In the genomic region with DNA sequence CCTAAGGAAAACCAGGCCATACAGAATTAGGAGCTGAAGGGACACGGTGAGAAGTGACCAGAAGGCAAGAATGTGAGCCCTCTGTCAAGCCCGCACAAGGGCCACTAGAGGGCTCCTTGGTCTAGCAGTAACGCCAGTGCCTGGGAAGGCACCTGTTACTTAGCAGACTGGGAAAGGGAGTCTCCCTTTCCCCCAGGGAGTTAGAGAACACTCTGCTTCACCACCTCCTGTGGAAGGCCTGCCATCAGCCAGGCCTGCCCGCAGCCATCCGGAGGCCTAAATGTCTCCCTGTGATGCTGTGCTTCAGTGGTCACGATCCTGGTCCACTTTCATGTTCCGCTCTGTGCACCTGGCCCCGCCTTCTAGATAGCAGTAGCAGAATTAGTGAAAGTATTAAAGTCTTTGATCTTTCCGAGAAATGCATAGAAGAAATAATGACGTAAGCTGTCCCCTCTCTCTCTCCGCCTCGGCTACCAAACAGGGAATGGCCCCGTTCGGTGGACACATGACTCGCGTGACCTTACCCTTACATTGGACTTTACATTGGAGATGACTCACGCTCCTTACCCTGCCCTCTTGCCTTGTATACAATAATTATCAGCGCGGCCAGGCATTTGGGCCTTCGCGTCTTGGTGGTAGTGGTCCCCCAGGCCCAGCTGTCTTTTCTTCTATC, we compare ENCODE assay signal across 8 cellular contexts. TPM values are rescaled to one million over a fixed set of nuclear protein-coding genes. Genes with fewer than 3 reads are reported as not detected.
A peak's percentile ranks its signal among the peaks of the same experiment; 100 is the strongest.
DNase-seq lines count a peak whose midpoint lies in the region; ATAC-seq, FAIRE-seq and TF ChIP-seq lines count a peak whose summit lies in the region.

No MANE protein-coding gene starts in this region.

- no peaks in the 10 kb centered on the region for H3K27me3 ChIP-seq in DND-41 (ENCODE audit: insufficient read depth, low read length, poor library complexity)
- peaks cover 32% of the 10 kb centered on the region for H3K27me3 ChIP-seq in IMR-90 (ENCODE audit: control insufficient read depth, insufficient read depth, low read length)
- no peaks in the 10 kb centered on the region; the same call in 1 of the 2 replicates for H3K27me3 ChIP-seq in Panc1 (ENCODE audit: control insufficient read depth, insufficient read depth, low read length)
- no peaks in the 10 kb centered on the region for H3K27me3 ChIP-seq in right lobe of liver

- DNase-seq in DND-41 (peak; percentile 43), IMR-90 (peak; percentile 48), Panc1 (ENCODE audit: low read depth, low spot score) (no peak), cerebellar cortex (ENCODE audit: low spot score) (peak; percentile 75), right lobe of liver (peak; percentile 63 to 70 (median 70)), urothelium cell line (ENCODE audit: low spot score) (peak; percentile 36), NCI-H446 treated with DMSO at 0.1 percent for 48 hours (lab: John Stamatoyannopoulos, UW) (no peak)

- no peaks in the 10 kb centered on the region for H3K9me1 ChIP-seq in IMR-90 (ENCODE audit: insufficient read depth, low read length)

- H3K79me1 ChIP-seq in IMR-90 (ENCODE audit: low read depth in 1 of 2, low read length in 2 of 2), result no peaks in the 10 kb centered on the region

- POLR2A ChIA-PET in IMR-90 (lab: Charles Lee; ENCODE audit: unreplicated experiment) (no interaction called here), Panc1 (lab: Charles Lee) (interaction anchor here (0.6 kb wide), 1 partner anchor 92 kb away, joined by 3 read pairs; no protein-coding TSS in a partner anchor)

- no peak overlapping the region for H3K56ac ChIP-seq in IMR-90 (ENCODE audit: extremely low read depth, insufficient read depth, low read length)

- H3K9me3 ChIP-seq in DND-41 (ENCODE audit: insufficient read depth, low read length, severe bottlenecking), result no peaks in the 10 kb centered on the region
- H3K9me3 ChIP-seq in IMR-90 (ENCODE audit: control insufficient read depth, insufficient read depth, low read length), result peaks cover 5% of the 10 kb centered on the region
- no peaks in the 10 kb centered on the region; the same call in 1 of the 2 replicates for H3K9me3 ChIP-seq in Panc1 (ENCODE audit: control insufficient read depth, insufficient read depth, low read depth, low read length)
- no peaks in the 10 kb centered on the region for H3K9me3 ChIP-seq in right lobe of liver

- TF ChIP-seq POLR2A in IMR-90 (IDR thresholded peaks at IDR 0.05; ENCODE audit: low read depth, low read length) (no peak), right lobe of liver (IDR thresholded peaks at IDR 0.05) (no peak)

- H3K9ac ChIP-seq in DND-41 (ENCODE audit: low read depth, low read length) (no peak overlapping the region), IMR-90 (ENCODE audit: low read depth, low read length) (no peak overlapping the region)

- no peak overlapping the region for H2BK120ac ChIP-seq in IMR-90 (ENCODE audit: low read depth, low read length)

- peak; percentile 69 for TF ChIP-seq RAD21 in IMR-90 (IDR thresholded peaks at IDR 0.05; ENCODE audit: low read length)

- H3K4ac ChIP-seq in IMR-90 (ENCODE audit: low read depth, low read length), result no peak overlapping the region

- CTCF ChIA-PET in IMR-90 (lab: Yijun Ruan, JAX), result interaction anchor here (1.0 to 1.6 kb wide), 3 partner anchors 10 to 12 kb away, joined by 3 to 9 read pairs (median 3); a partner anchor contains a TSS
- CTCF ChIA-PET in Panc1 (lab: Charles Lee), result interaction anchor here (0.7 to 1.1 kb wide), 3 partner anchors 10 to 219 kb away, joined by 3 to 4 read pairs (median 3); a partner anchor contains a TSS

- H3K4me1 ChIP-seq in DND-41 (ENCODE audit: insufficient read depth, low read length), result no peaks in the 10 kb centered on the region
- H3K4me1 ChIP-seq in IMR-90 (ENCODE audit: control insufficient read depth, insufficient read depth, low read length), result no peaks in the 10 kb centered on the region
- no peaks in the 10 kb centered on the region for H3K4me1 ChIP-seq in Panc1 (ENCODE audit: control insufficient read depth, insufficient read depth, low read length)
- peaks cover 0 to 7% (median 0%) of the 10 kb centered on the region in 4 donors for H3K4me1 ChIP-seq in right lobe of liver

- H4K5ac ChIP-seq in IMR-90 (ENCODE audit: low read depth, low read length), result no peak overlapping the region

- intact Hi-C loops in IMR-90 (cut with micrococcal nuclease) (loop anchor here (5.0 kb wide), 1 partner anchor 84 kb away; no protein-coding TSS in a partner anchor), Panc1 (cut with micrococcal nuclease; ENCODE audit: unreplicated experiment) (no loop called here), right lobe of liver (cut with DNase I) (no loop called here)

- H2AK9ac ChIP-seq in IMR-90 (replicated peaks; ENCODE audit: low read depth, low read length, poor library complexity), result no peak overlapping the region

- no peak overlapping the region for H4K8ac ChIP-seq in IMR-90 (ENCODE audit: low read depth in 2 of 2, low read length in 2 of 2)

- BruUV-seq in IMR-90 (replicated peaks; lab: Mats Ljungman, UMichigan) (no TSS peak), Panc1 (replicated peaks; lab: Mats Ljungman, UMichigan) (no TSS peak)

- H3K27ac ChIP-seq in DND-41 (ENCODE audit: low read length), result no peak overlapping the region
- H3K27ac ChIP-seq in IMR-90 (ENCODE audit: insufficient read depth, low read length), result no peak overlapping the region
- no peak overlapping the region for H3K27ac ChIP-seq in Panc1 (ENCODE audit: low read length)
- H3K27ac ChIP-seq in right lobe of liver, result no peak overlapping the region

- H2AK5ac ChIP-seq in IMR-90 (ENCODE audit: low read depth, low read length), result no peak overlapping the region

- peak; percentile 69 for TF ChIP-seq CTCF in DND-41 (IDR thresholded peaks at IDR 0.05; ENCODE audit: borderline replicate concordance, extremely low read depth, low read length, poor library complexity, severe bottlenecking)
- TF ChIP-seq CTCF in IMR-90 (conservative IDR thresholded peaks at IDR 0.05; ENCODE audit: low read depth, low read length), result peak; percentile 63
- TF ChIP-seq CTCF in Panc1 (IDR thresholded peaks at IDR 0.05), result peak; percentile 96
- TF ChIP-seq CTCF in right lobe of liver (IDR thresholded peaks at IDR 0.05), result peak; percentile 58 to 90 (median 81)

- no peaks in the 10 kb centered on the region for H3K79me2 ChIP-seq in DND-41 (ENCODE audit: insufficient read depth, low read length)

- no peaks in the 10 kb centered on the region for H3K36me3 ChIP-seq in DND-41 (ENCODE audit: insufficient read depth, low read length)
- H3K36me3 ChIP-seq in IMR-90 (ENCODE audit: control insufficient read depth, insufficient read depth, low read length), result no peaks in the 10 kb centered on the region
- H3K36me3 ChIP-seq in Panc1 (ENCODE audit: control insufficient read depth, insufficient read depth, low read length), result no peaks in the 10 kb centered on the region
- no peaks in the 10 kb centered on the region for H3K36me3 ChIP-seq in right lobe of liver

- no peak overlapping the region for H3K14ac ChIP-seq in IMR-90 (replicated peaks; ENCODE audit: low read depth, low read length)

- FAIRE-seq in urothelium cell line (lab: Jason Lieb, UNC), result no peak

- no peak overlapping the region for H3K4me2 ChIP-seq in DND-41 (ENCODE audit: insufficient read depth, low read length)
- no peak overlapping the region for H3K4me2 ChIP-seq in IMR-90 (ENCODE audit: low read depth, low read length)

- no peak overlapping the region for H2BK20ac ChIP-seq in IMR-90 (ENCODE audit: low read depth, low read length)

- WGBS in IMR-90 (ENCODE audit: extremely low coverage in 2 of 2, insufficient read length in 1 of 2), 2 experiments, result 48% methylated on average over 10 of the region's 21 CpGs; no CpG with 5 or more reads in 1 of the 2 experiments
- WGBS in right lobe of liver (ENCODE audit: insufficient coverage, low coverage, low lambda C conversion rate, missing lambda C conversion rate), result 44% methylated on average over 16 of the region's 21 CpGs

- dilution Hi-C loops in IMR-90 (cut with HindIII; ENCODE audit: low sequenced_read_pairs, unreplicated experiment), result no loop called here

- in situ Hi-C loops in IMR-90 (cut with MboI; ENCODE audit: low sequenced_read_pairs), result no loop called here
- in situ Hi-C loops in Panc1 (cut with HindIII; ENCODE audit: low pct_unique_long_range_greater_than_20kb, low sequenced_read_pairs), result no loop called here

- no peak overlapping the region for H4K91ac ChIP-seq in IMR-90 (ENCODE audit: insufficient read depth, low read depth, low read length)

- H2AFZ ChIP-seq in DND-41 (ENCODE audit: low read depth, low read length), result no peak overlapping the region
- H2AFZ ChIP-seq in IMR-90 (replicated peaks; ENCODE audit: low read length, poor library complexity), result no peak overlapping the region

- H2BK15ac ChIP-seq in IMR-90 (ENCODE audit: low read depth, low read length), result no peak overlapping the region

- ATAC-seq in DND-41 (ENCODE audit: insufficient read depth, low read depth) (0 out of 3 replicates have a peak, but pooled peaks have one; percentile 49), IMR-90 (ENCODE audit: low read depth) (peak; percentile 74; the same call in 1 of the 2 replicates), Panc1 (peak; percentile 86), right lobe of liver (peak; percentile 60 to 71 (median 62)), GM18867 (IDR thresholded peaks at IDR 0.05; ENCODE audit: unreplicated experiment) (no peak)

- no peak overlapping the region for H3K23ac ChIP-seq in IMR-90 (ENCODE audit: low read depth, low read length)

- no peak overlapping the region for H2BK5ac ChIP-seq in IMR-90 (ENCODE audit: low read depth, low read length, poor library complexity, severe bottlenecking)

- H4K20me1 ChIP-seq in DND-41 (ENCODE audit: insufficient read depth, low read length) (no peaks in the 10 kb centered on the region), IMR-90 (ENCODE audit: insufficient read depth, low read length) (no peaks in the 10 kb centered on the region)

- H3K4me3 ChIP-seq in DND-41 (ENCODE audit: low read depth in 1 of 2, low read length in 2 of 2), result no peak overlapping the region
- H3K4me3 ChIP-seq in IMR-90 (ENCODE audit: insufficient read depth, low read depth, low read length), result no peak overlapping the region
- H3K4me3 ChIP-seq in Panc1 (ENCODE audit: low read depth in 2 of 2, low read length in 2 of 2), result no peak overlapping the region
- no peak overlapping the region for H3K4me3 ChIP-seq in right lobe of liver

- H3K18ac ChIP-seq in IMR-90 (ENCODE audit: low read depth, low read length), result no peak overlapping the region

RNA-seq across cellular contexts. Expression of a gene that starts 10.7 kb away (rescaled TPM):
- total RNA-seq in IMR-90 (2012; rRNA removed) (947 and 1,000 TPM in 2 replicates), Panc1 (2021; ENCODE audit: unreplicated experiment) (570 TPM), right lobe of liver (10 to 100 TPM; 16.6 to 51.4 (median 32.3) TPM)
- 1,539 and 1,653 TPM in 2 replicates for polyA plus RNA-seq in IMR-90 (2012; rRNA removed)
- 997 and 1,624 TPM in 2 replicates for polyA plus RNA-seq in IMR-90 (2012; cell fraction: cytosol; rRNA removed)
- polyA plus RNA-seq in IMR-90 (2012; cell fraction: nucleus; rRNA removed; ENCODE audit: low replicate concordance), result 354 and 763 TPM in 2 replicates
- 961 TPM for polyA plus RNA-seq in Panc1 (2012; ENCODE audit: insufficient read length)

RNA-seq across cellular contexts. Expression of a gene that starts 33.9 kb away (rescaled TPM):
- total RNA-seq in IMR-90 (2012; rRNA removed), result 119 and 120 TPM in 2 replicates
- polyA plus RNA-seq in IMR-90 (2012; rRNA removed), result 133 and 148 TPM in 2 replicates
- polyA plus RNA-seq in IMR-90 (2012; cell fraction: cytosol; rRNA removed), result 171 and 178 TPM in 2 replicates
- polyA plus RNA-seq in IMR-90 (2012; cell fraction: nucleus; rRNA removed; ENCODE audit: low replicate concordance), result 491 and 899 TPM in 2 replicates
- 281 TPM for total RNA-seq in Panc1 (2021; ENCODE audit: unreplicated experiment)
- 441 TPM for polyA plus RNA-seq in Panc1 (2012; ENCODE audit: insufficient read length)
- total RNA-seq in right lobe of liver, result 100 to 1,000 TPM; 151 to 214 (median 163) TPM

RNA-seq across cellular contexts. Expression of a gene that starts 49.6 kb away (rescaled TPM):
- total RNA-seq in IMR-90 (2012; rRNA removed) (not detected in 2 replicates), Panc1 (2021; ENCODE audit: unreplicated experiment) (not detected), right lobe of liver (not detected)
- not detected in 2 replicates for polyA plus RNA-seq in IMR-90 (2012; rRNA removed)
- polyA plus RNA-seq in IMR-90 (2012; cell fraction: cytosol; rRNA removed), result not detected in 2 replicates
- not detected in 2 replicates for polyA plus RNA-seq in IMR-90 (2012; cell fraction: nucleus; rRNA removed; ENCODE audit: low replicate concordance)
- polyA plus RNA-seq in Panc1 (2012; ENCODE audit: insufficient read length), result not detected

RNA-seq across cellular contexts. Expression of a gene that starts 56.9 kb away (rescaled TPM):
- total RNA-seq in IMR-90 (2012; rRNA removed) (0.83 and 1.4 TPM in 2 replicates), Panc1 (2021; ENCODE audit: unreplicated experiment) (13.2 TPM), right lobe of liver (10 to 100 TPM; 12.7 to 31.4 (median 18.3) TPM)
- 2.5 and 3.2 TPM in 2 replicates for polyA plus RNA-seq in IMR-90 (2012; rRNA removed)
- 4.3 and 4.7 TPM in 2 replicates for polyA plus RNA-seq in IMR-90 (2012; cell fraction: cytosol; rRNA removed)
- 4.2 and 7.7 TPM in 2 replicates for polyA plus RNA-seq in IMR-90 (2012; cell fraction: nucleus; rRNA removed; ENCODE audit: low replicate concordance)
- 13.7 TPM for polyA plus RNA-seq in Panc1 (2012; ENCODE audit: insufficient read length)

Comparison
In these comparisons a context has a peak if more than half of its experiments do, and no peak if none do; other contexts are left out.
1. DNase-seq: peak in DND-41 (single experiment), IMR-90 (single experiment), cerebellar cortex (single experiment), right lobe of liver (3 of 3) and urothelium cell line (single experiment); none in Panc1 (single experiment) and NCI-H446 treated with DMSO at 0.1 percent for 48 hours (single experiment).
2. RNA of a gene that starts 10.7 kb away (total RNA-seq): 947 to 1,000 TPM in IMR-90 and 570 TPM in Panc1 (single experiment); 16.6 to 51.4 TPM in right lobe of liver; every median in the first group is over 10 times any median in the second.
3. Peak in every context shown above with its lines, with median percentiles within 50 percentile points of each other: CTCF ChIP-seq.